ENCODE assay signal across 1 cellular context in genomic region chr12:105479710-105480109, GRCh38.
TF ChIP-seq lines count a peak whose summit lies in the region.

No MANE protein-coding gene starts in this region.

TF ChIP-seq in WTC11, 78 proteins besides CTCF, POLR2A, EP300 and RAD21 (continued from another document):
- TF ChIP-seq AR (CRISPR knock-in tag; IDR thresholded peaks at IDR 0.05) (no peak), ZNF416 (CRISPR knock-in tag; IDR thresholded peaks at IDR 0.05) (no peak)
